In the genomic region with DNA sequence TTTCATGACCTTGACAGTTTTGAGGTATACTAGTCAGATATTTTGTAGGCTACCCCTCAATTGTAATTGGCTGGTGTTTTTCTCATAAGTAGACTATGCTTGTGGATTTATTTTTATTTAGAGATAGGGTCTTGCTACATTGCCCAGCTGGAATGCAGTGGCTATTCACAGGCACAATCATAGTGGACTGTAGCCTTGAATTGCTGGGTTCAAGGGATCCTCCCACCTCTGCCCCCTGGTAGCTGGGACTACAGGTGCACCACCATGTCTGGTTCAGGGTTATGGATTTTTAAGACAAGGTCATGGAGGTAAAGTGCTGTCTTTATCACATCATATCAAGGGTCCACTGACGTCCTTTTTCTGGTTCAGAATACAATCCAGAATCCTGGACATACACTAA, we compare ENCODE assay signal across 3 cellular contexts.
"Had no signal": no experiment of that assay in that cellular context is flagged by ENCODE, and none has a peak within 500 bp of the region (broad histone marks: within the 10 kb centered on the region; RNA-seq: fewer than 3 reads in every experiment).

No MANE protein-coding gene starts in this region.

- ATAC-seq: GM12878 had no signal

- H3K4me3 ChIP-seq: GM12878 had no signal

- DNase-seq: GDM1, GF-D8 had no signal
